ENCODE assay signal across 22 cellular contexts in genomic region chr1:199038188-199038587, GRCh38.
DNase-seq lines count a peak whose midpoint lies in the region; ATAC-seq and TF ChIP-seq lines count a peak whose summit lies in the region.
"Had no signal": no experiment of that assay in that cellular context is flagged by ENCODE, and none has a peak within 500 bp of the region (broad histone marks: within the 10 kb centered on the region; RNA-seq: fewer than 3 reads in every experiment).

No MANE protein-coding gene starts in this region.

- TF ChIP-seq CTCF in A673 (conservative IDR thresholded peaks at IDR 0.05; ENCODE audit: low read depth, low read length) (no peak), HL-60 (IDR thresholded peaks at IDR 0.05; ENCODE audit: insufficient read depth, low read length) (no peak), OCI-LY1 (IDR thresholded peaks at IDR 0.05; ENCODE audit: low read length) (no peak), WERI-Rb-1 (IDR thresholded peaks at IDR 0.05; ENCODE audit: low read depth, low read length) (no peak)

- CTCF ChIA-PET in A673 (lab: Charles Lee), result no interaction called here

- no peak overlapping the region for H3K4me3 ChIP-seq in A673 (ENCODE audit: low read depth, low read length, poor library complexity, severe bottlenecking)
- H3K4me3 ChIP-seq in HL-60 (replicated peaks; ENCODE audit: insufficient read depth, low read length), result no peak overlapping the region
- no peak overlapping the region for H3K4me3 ChIP-seq in OCI-LY1 (ENCODE audit: low read depth, low read length, poor library complexity, severe bottlenecking)
- no peak overlapping the region for H3K4me3 ChIP-seq in WERI-Rb-1 (ENCODE audit: low read depth, low read length)
- H3K4me3 ChIP-seq: MG63, PC-9, SJCRH30 had no signal

- intact Hi-C loops in A673 (cut with micrococcal nuclease; ENCODE audit: unreplicated experiment), result loop anchor here (10.0 kb wide), 1 partner anchor 427 kb away; no protein-coding TSS in a partner anchor

- no peaks in the 10 kb centered on the region for H3K79me2 ChIP-seq in OCI-LY1 (ENCODE audit: insufficient read depth, low read length)

- H3K27me3 ChIP-seq in A673 (replicated peaks; ENCODE audit: insufficient read depth, low read depth, low read length, poor library complexity) (no peaks in the 10 kb centered on the region), HL-60 (ENCODE audit: insufficient read depth, poor library complexity, severe bottlenecking) (no peaks in the 10 kb centered on the region), OCI-LY1 (ENCODE audit: insufficient read depth, low read length) (no peaks in the 10 kb centered on the region), WERI-Rb-1 (ENCODE audit: insufficient read depth, low read depth, severe bottlenecking) (no peaks in the 10 kb centered on the region)
- H3K27me3 ChIP-seq: MG63, SJCRH30 had no signal

- no peak for ATAC-seq in GM18868 (IDR thresholded peaks at IDR 0.05; ENCODE audit: unreplicated experiment)

- no peaks in the 10 kb centered on the region for H4K20me1 ChIP-seq in OCI-LY1 (ENCODE audit: insufficient read depth, low read length)

- H3K4me2 ChIP-seq in OCI-LY1 (ENCODE audit: low read length), result no peak overlapping the region
- H3K4me2 ChIP-seq: PC-9 had no signal

- H3K9me3 ChIP-seq in A673 (ENCODE audit: low read depth, low read length, poor library complexity, severe bottlenecking) (no peaks in the 10 kb centered on the region), OCI-LY1 (ENCODE audit: low read length) (peaks cover 4% of the 10 kb centered on the region; the same call in 1 of the 2 replicates), WERI-Rb-1 (ENCODE audit: severe bottlenecking) (no peaks in the 10 kb centered on the region)
- H3K9me3 ChIP-seq: MG63, SJCRH30 had no signal

- H3K9ac ChIP-seq in OCI-LY1 (ENCODE audit: low read length), result no peak overlapping the region

- H3K9me2 ChIP-seq in OCI-LY1 (ENCODE audit: low read depth, low read length), result no peaks in the 10 kb centered on the region

- POLR2A ChIA-PET in A673 (lab: Charles Lee; ENCODE audit: low non-redundant PET), result no interaction called here

- H3K36me3 ChIP-seq in A673 (ENCODE audit: insufficient read depth, low read length, poor library complexity, severe bottlenecking), result no peaks in the 10 kb centered on the region
- H3K36me3 ChIP-seq in OCI-LY1 (ENCODE audit: insufficient read depth, low read length), result no peaks in the 10 kb centered on the region
- H3K36me3 ChIP-seq in WERI-Rb-1, result no peaks in the 10 kb centered on the region
- H3K36me3 ChIP-seq: MG63, SJCRH30 had no signal

- H3K27ac ChIP-seq in A673 (ENCODE audit: low read depth, low read length, poor library complexity, severe bottlenecking) (no peak overlapping the region), HL-60 (replicated peaks) (peak overlapping the region; percentile 87), OCI-LY1 (ENCODE audit: low read depth, low read length, poor library complexity, severe bottlenecking) (peak overlapping the region; percentile 96), WERI-Rb-1 (no peak overlapping the region)
- H3K27ac ChIP-seq: PC-9, RWPE1, SJCRH30 had no signal

- peaks cover 2% of the 10 kb centered on the region; the same call in 1 of the 2 replicates for H3F3A ChIP-seq in OCI-LY1 (ENCODE audit: insufficient read depth, low read length)

- peaks cover 18% of the 10 kb centered on the region for H3K4me1 ChIP-seq in A673 (ENCODE audit: insufficient read depth, low read length, poor library complexity, severe bottlenecking)
- H3K4me1 ChIP-seq in OCI-LY1 (ENCODE audit: insufficient read depth, low read length, severe bottlenecking), result peaks cover 81% of the 10 kb centered on the region
- H3K4me1 ChIP-seq: SJCRH30 had no signal

- BruUV-seq in A673 (replicated peaks; lab: Mats Ljungman, UMichigan), result no TSS peak

- H2AFZ ChIP-seq in OCI-LY1 (ENCODE audit: low read length), result no peak overlapping the region
- H2AFZ ChIP-seq: PC-9 had no signal

- DNase-seq in A673 (ENCODE audit: low spot score) (peak; percentile 50), HL-60 (ENCODE audit: low read depth in 1 of 2, low spot score in 1 of 2) (no peak), NCI-H146 (lab: John Stamatoyannopoulos, UW) (peak; percentile 43), SIG-M5 (lab: John Stamatoyannopoulos, UW) (no peak), WERI-Rb-1 (no peak), SW480 (ENCODE audit: low spot score) (no peak)
- DNase-seq: 8988T; CD4-positive, alpha-beta T cell; HFFc6; IMR-90; Karpas-422; MG63; NCI-H1092 treated with DMSO at 0.1 percent for 48 hours; NCI-H187 treated with DMSO at 0.1 percent for 48 hours; NCI-H2171; NCI-H446 treated with DMSO at 0.1 percent for 48 hours; NCI-H774; PC-9; SJCRH30 had no signal

Comparison
In these comparisons a context has a peak if more than half of its experiments do, and no peak if none do; other contexts are left out.
1. DNase-seq: peak in A673 (single experiment) and NCI-H146 (single experiment); none in HL-60 (0 of 2), SIG-M5 (single experiment), WERI-Rb-1 (single experiment) and SW480 (single experiment).
2. H3K27ac ChIP-seq: peak in HL-60 (single experiment) and OCI-LY1 (single experiment); none in A673 (single experiment) and WERI-Rb-1 (single experiment).